Comparison of ENCODE assay signal across 25 cellular contexts in genomic region chr16:71424626-71425025, GRCh38. TPM values are rescaled to one million over a fixed set of nuclear protein-coding genes. Genes with fewer than 3 reads are reported as not detected.
"Had no signal": no experiment of that assay in that cellular context is flagged by ENCODE, and none has a peak within 500 bp of the region (broad histone marks: within the 10 kb centered on the region; RNA-seq: fewer than 3 reads in every experiment).

No MANE protein-coding gene starts in this region.

- H3K4me3 Mint-ChIP-seq: activated CD4-positive, alpha-beta T cell treated with anti-CD3 and anti-CD28 coated beads for 36 hours; activated CD8-positive, alpha-beta T cell treated with anti-CD3 and anti-CD28 coated beads, Interleukin-2, amount 10 ng/mL, durations not matched to agents 7 days and 5 days; activated naive CD4-positive, alpha-beta T cell treated with anti-CD3 and anti-CD28 coated beads for 36 hours; activated naive CD8-positive, alpha-beta T cell had no signal

- H3K4me3 ChIP-seq: cardiac muscle cell, MG63, Peyer's patch, SJCRH30 had no signal

- H3K36me3 ChIP-seq: brain microvascular endothelial cell, cardiac muscle cell, MG63, Peyer's patch, SJCRH30 had no signal

- H3K27me3 ChIP-seq: brain microvascular endothelial cell, MG63, Peyer's patch, SJCRH30 had no signal

- DNase-seq: activated CD4-positive, alpha-beta T cell treated with anti-CD3 and anti-CD28 coated beads for 36 hours; activated CD8-positive, alpha-beta memory T cell treated with anti-CD3 and anti-CD28 coated beads, Interleukin-2, amount 50 U/mL, for 48 hours; activated CD8-positive, alpha-beta T cell treated with anti-CD3 and anti-CD28 coated beads, Interleukin-2, amount 10 ng/mL, durations not matched to agents 7 days and 5 days; activated gamma-delta T cell; activated naive CD4-positive, alpha-beta T cell treated with anti-CD3 and anti-CD28 coated beads for 36 hours; activated T-cell treated with anti-CD3 and anti-CD28 coated beads, Interleukin-2, amount 50 U/mL, for 1 hour; amygdala; brain microvascular endothelial cell; MG63; NCI-H1105; NCI-H1436; NCI-H1694 treated with DMSO at 0.1 percent for 48 hours; NCI-H2029 treated with DMSO at 0.1 percent for 48 hours; NCI-H524; Peyer's patch; Right ventricle myocardium superior; SJCRH30; SK-N-SH; T-helper 1 cell had no signal

- H3K4me1 Mint-ChIP-seq: activated CD4-positive, alpha-beta T cell treated with anti-CD3 and anti-CD28 coated beads for 36 hours had no signal

- H3K4me1 ChIP-seq: Peyer's patch, SJCRH30 had no signal

- H3K27ac ChIP-seq: brain microvascular endothelial cell, cardiac muscle cell, Peyer's patch, RWPE1, SJCRH30, VCaP had no signal

- H3K9me3 Mint-ChIP-seq: activated naive CD4-positive, alpha-beta T cell treated with anti-CD3 and anti-CD28 coated beads for 36 hours had no signal

- H3K27ac Mint-ChIP-seq: activated CD4-positive, alpha-beta T cell treated with anti-CD3 and anti-CD28 coated beads for 36 hours; activated CD8-positive, alpha-beta T cell treated with anti-CD3 and anti-CD28 coated beads, Interleukin-2, amount 10 ng/mL, durations not matched to agents 7 days and 5 days; activated naive CD4-positive, alpha-beta T cell treated with anti-CD3 and anti-CD28 coated beads for 36 hours; activated naive CD8-positive, alpha-beta T cell had no signal

- H3K4me2 ChIP-seq: SK-N-SH had no signal

- H3K9me3 ChIP-seq: MG63, Peyer's patch, SJCRH30, SK-N-SH had no signal

- ATAC-seq: activated CD4-positive, alpha-beta T cell treated with anti-CD3 and anti-CD28 coated beads for 36 hours; activated CD8-positive, alpha-beta T cell treated with anti-CD3 and anti-CD28 coated beads, Interleukin-2, amount 10 ng/mL, durations not matched to agents 7 days and 5 days had no signal

- H3K9ac ChIP-seq: SK-N-SH had no signal

- H3K36me3 Mint-ChIP-seq: activated naive CD8-positive, alpha-beta T cell had no signal

RNA-seq across cellular contexts. Expression of gene TLE7, which starts 17.2 kb away (rescaled TPM):
- total RNA-seq: activated CD4-positive, alpha-beta T cell treated with anti-CD3 and anti-CD28 coated beads for 36 hours; activated CD8-positive, alpha-beta T cell treated with anti-CD3 and anti-CD28 coated beads, Interleukin-2, amount 10 ng/mL, durations not matched to agents 7 days and 5 days; activated naive CD4-positive, alpha-beta T cell treated with anti-CD3 and anti-CD28 coated beads for 36 hours; astrocyte; cardiac muscle cell; Peyer's patch; Right ventricle myocardium superior; SJCRH30; T-helper 2 cell treated with Interferon-gamma antibody and Interleukin-4, amounts not matched to agents 100 ng/mL and 5 ng/mL, for 36 hours had no signal
- polyA plus RNA-seq: cardiac muscle cell, SK-N-SH had no signal
